Comparison of ENCODE assay signal across 28 cellular contexts in genomic region chr7:1168422-1168821, GRCh38.
"Had no signal": no experiment of that assay in that cellular context is flagged by ENCODE, and none has a peak within 500 bp of the region (broad histone marks: within the 10 kb centered on the region; RNA-seq: fewer than 3 reads in every experiment).

No MANE protein-coding gene starts in this region.

- H3K4me2 ChIP-seq: neural progenitor cell had no signal

- H3K27ac Mint-ChIP-seq: endodermal cell; mesothelial cell of epicardium; nephron; stimulated activated effector memory CD8-positive, alpha-beta T cell treated with anti-CD3 and anti-CD28 coated beads, Interleukin-12 subunit alpha, Interleukin-12 subunit beta, amount 100 ng/mL, for 72 hours; type B pancreatic cell had no signal

- DNase-seq: effector CD8-positive, alpha-beta T cell; endodermal cell; foreskin fibroblast; gastrocnemius medialis; head of caudate nucleus; kidney; mesenchymal stem cell; mucosa of descending colon; naive B cell; nucleus accumbens; ovary; psoas muscle; sigmoid colon; stimulated activated CD4-positive, alpha-beta T cell treated with anti-CD3 and anti-CD28 coated beads, Interleukin-2, amount 100 ng/mL, for 24 hours; stimulated activated CD4-positive, alpha-beta T cell treated with anti-CD3 and anti-CD28 coated beads, Interleukin-4, amount 100 ng/mL, for 24 hours; stimulated activated naive CD4-positive, alpha-beta T cell treated with Interleukin-2 at 50 U/mL for 16 hours; substantia nigra; testis; tibial artery had no signal

- H3K36me3 Mint-ChIP-seq: mesothelial cell of epicardium, naive B cell, type B pancreatic cell had no signal

- H3K36me3 ChIP-seq: neural progenitor cell, ovary had no signal

- H3K4me1 ChIP-seq: neural progenitor cell, testis had no signal

- H3K4me3 ChIP-seq: left lung, mucosa of descending colon, neural progenitor cell, ovary, psoas muscle, testis, tibial artery had no signal

- H3K9ac ChIP-seq: neural progenitor cell had no signal

- H3K27me3 ChIP-seq: gastrocnemius medialis, left lung, neural progenitor cell, ovary, sigmoid colon, testis, tibial artery had no signal

- H3K27me3 Mint-ChIP-seq: naive B cell, type B pancreatic cell had no signal

- ATAC-seq: esophagus mucosa; gastrocnemius medialis; left lung; mucosa of descending colon; right cardiac atrium; stimulated activated effector memory CD8-positive, alpha-beta T cell treated with anti-CD3 and anti-CD28 coated beads, Interleukin-12 subunit alpha, Interleukin-12 subunit beta, amount 100 ng/mL, for 72 hours had no signal

- H2AFZ ChIP-seq: neural progenitor cell had no signal

- H3K4me3 Mint-ChIP-seq: endodermal cell, mesothelial cell of epicardium, nephron, neural progenitor cell, type B pancreatic cell had no signal

- H3K9me3 ChIP-seq: gastrocnemius medialis, left lung, mucosa of descending colon, ovary, psoas muscle, sigmoid colon, testis, tibial artery had no signal

- H3K27ac ChIP-seq: epithelial cell of prostate, gastrocnemius medialis, left lung, neural progenitor cell, ovary, psoas muscle, sigmoid colon, testis, tibial artery had no signal

- H3K4me1 Mint-ChIP-seq: endodermal cell, mesothelial cell of epicardium, nephron, neural progenitor cell had no signal

- H3K9me3 Mint-ChIP-seq: mesothelial cell of epicardium; naive B cell; nephron; neural progenitor cell; stimulated activated effector memory CD8-positive, alpha-beta T cell treated with anti-CD3 and anti-CD28 coated beads, Interleukin-12 subunit alpha, Interleukin-12 subunit beta, amount 100 ng/mL, for 72 hours; type B pancreatic cell had no signal
